ENCODE assay signal across 22 cellular contexts in the genomic region with DNA sequence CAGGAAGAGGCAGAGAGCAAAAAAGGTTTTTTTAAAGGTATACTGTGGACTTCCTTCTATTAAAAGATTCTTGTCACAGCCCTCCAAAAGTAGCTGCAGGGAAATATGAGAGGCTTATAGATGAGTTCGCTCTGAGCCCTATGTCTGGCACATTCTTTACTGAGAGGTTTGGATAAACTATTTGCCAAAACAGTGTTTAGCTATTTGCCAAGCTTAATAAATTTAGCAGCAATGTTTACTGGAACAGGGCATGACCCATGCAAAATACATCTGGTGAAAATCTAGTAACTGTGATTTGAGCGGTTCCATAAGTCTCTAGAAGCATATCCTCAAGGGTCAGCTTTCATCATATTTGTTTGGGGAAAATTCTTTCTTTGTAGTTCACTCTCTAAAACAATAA.
"Had no signal": no experiment of that assay in that cellular context is flagged by ENCODE, and none has a peak within 500 bp of the region (broad histone marks: within the 10 kb centered on the region; RNA-seq: fewer than 3 reads in every experiment).

No MANE protein-coding gene starts in this region.

- H3K9me3 ChIP-seq: esophagus squamous epithelium, gastroesophageal sphincter, mucosa of descending colon, pancreas, prostate gland, tibial nerve had no signal

- H3K4me1 ChIP-seq: esophagus squamous epithelium, pancreas, prostate gland, spleen, tibial nerve had no signal

- H3K27me3 ChIP-seq: esophagus squamous epithelium, gastroesophageal sphincter, pancreas, spleen, tibial nerve had no signal

- H3K27ac ChIP-seq: epithelial cell of prostate, esophagus squamous epithelium, pancreas, prostate gland, spleen, tibial nerve, WERI-Rb-1 had no signal

- ATAC-seq: activated CD8-positive, alpha-beta T cell treated with anti-CD3 and anti-CD28 coated beads for 36 hours; activated naive CD8-positive, alpha-beta T cell treated with anti-CD3 and anti-CD28 coated beads, Interleukin-2, amount 50 U/mL, for 24 hours; activated T-cell treated with anti-CD3 and anti-CD28 coated beads, Interleukin-2, amount 50 U/mL, for 4 hours; gastroesophageal sphincter; left colon; mucosa of descending colon; pancreas had no signal

- H3K4me3 ChIP-seq: esophagus squamous epithelium, gastroesophageal sphincter, mucosa of descending colon, pancreas, prostate gland, spleen, tibial nerve had no signal

- DNase-seq: activated CD4-positive, alpha-beta T cell treated with anti-CD3 and anti-CD28 coated beads, Interleukin-2, amount 50 U/mL, for 1 hour; activated CD4-positive, CD25-positive, alpha-beta regulatory T cell treated with anti-CD3 and anti-CD28 coated beads, Interleukin-2, amount 50 U/mL, for 72 hours; activated CD8-positive, alpha-beta T cell treated with anti-CD3 and anti-CD28 coated beads for 36 hours; activated naive CD8-positive, alpha-beta T cell treated with anti-CD3 and anti-CD28 coated beads, Interleukin-2, amount 50 U/mL, for 24 hours; activated T-cell treated with anti-CD3 and anti-CD28 coated beads, Interleukin-2, amount 50 U/mL, for 4 hours; amygdala; caudate nucleus; esophagus squamous epithelium; hippocampal formation; kidney; left colon; mesendoderm; mucosa of descending colon; nephron progenitor cell; pancreas; spleen; stimulated activated naive CD4-positive, alpha-beta T cell treated with Interleukin-2 at 50 U/mL for 16 hours; WERI-Rb-1 had no signal

- H3K36me3 ChIP-seq: esophagus squamous epithelium, gastroesophageal sphincter, pancreas, prostate gland, spleen, tibial nerve, WERI-Rb-1 had no signal
